ENCODE assay signal across 27 cellular contexts in the genomic region with DNA sequence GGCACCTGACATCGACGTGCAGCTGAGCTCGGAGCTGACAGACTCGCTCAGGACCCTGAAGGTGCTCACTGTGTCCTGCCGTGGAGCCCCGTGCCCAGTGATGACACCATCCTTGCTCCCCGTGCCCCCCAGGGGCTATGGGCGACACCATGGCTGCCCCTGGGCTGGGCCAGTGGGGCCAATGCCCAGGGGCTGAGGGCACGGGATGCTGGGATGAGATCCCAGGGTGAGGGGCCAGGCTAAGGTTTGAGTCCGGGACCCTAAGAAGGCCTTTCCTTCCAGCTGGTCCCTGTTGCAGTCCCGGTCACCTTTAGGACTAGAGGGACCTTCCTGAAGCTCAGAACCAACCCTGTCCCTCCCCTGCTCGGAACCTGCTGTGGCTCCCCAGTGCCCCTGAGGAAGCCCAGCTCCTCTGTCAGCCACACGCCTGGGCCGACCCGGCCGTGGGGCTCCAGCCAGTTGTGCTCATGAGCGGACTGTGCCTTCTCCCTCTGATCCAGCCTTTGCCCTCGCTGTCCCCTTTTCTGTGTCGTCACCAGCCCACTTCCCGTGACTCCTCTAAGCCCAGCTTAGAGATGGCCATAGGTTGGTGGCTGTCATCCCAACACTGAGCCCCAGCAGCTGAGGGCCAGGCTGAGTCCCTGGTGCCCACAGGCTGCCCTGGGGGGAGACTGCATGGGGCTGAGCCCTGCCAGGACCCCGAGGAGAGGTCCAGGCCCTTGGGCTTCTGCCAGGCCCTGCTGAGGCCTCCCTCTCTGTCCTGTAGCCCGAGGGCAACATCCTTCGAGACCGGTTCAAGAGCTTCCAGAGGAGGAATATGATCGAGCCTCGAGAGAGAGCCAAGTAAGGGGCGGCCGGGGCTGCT. TPM values are rescaled to one million over a fixed set of nuclear protein-coding genes. Genes with fewer than 3 reads are reported as not detected.
DNase-seq lines count a peak whose midpoint lies in the region; ATAC-seq, FAIRE-seq and TF ChIP-seq lines count a peak whose summit lies in the region.
"Had no signal": no experiment of that assay in that cellular context is flagged by ENCODE, and none has a peak within 500 bp of the region (broad histone marks: within the 10 kb centered on the region; RNA-seq: fewer than 3 reads in every experiment).

No MANE protein-coding gene starts in this region.

- H3K27me3 ChIP-seq in H7 (ENCODE audit: control insufficient read depth, insufficient read depth, low read length): no peaks in the 10 kb centered on the region
- no peaks in the 10 kb centered on the region for H3K27me3 ChIP-seq in GM12878 (replicated peaks in 1 of 2; ENCODE audit: control insufficient read depth in 2 of 2, insufficient read depth in 2 of 2, low read length in 1 of 2)
- H3K27me3 ChIP-seq in liver (ENCODE audit: control insufficient read depth in 4 of 4, insufficient read depth in 4 of 4, low read length in 3 of 4): no peaks in the 10 kb centered on the region
- H3K27me3 ChIP-seq: BLaER1 treated with 17β-estradiol and CSF1 and Interleukin-3, amounts not matched to agents 10 nM and 100 nM; SJSA1 had no signal

- H3K9me3 ChIP-seq in A549: no peaks in the 10 kb centered on the region
- no peaks in the 10 kb centered on the region; the same call in 2 of the 3 replicates for H3K9me3 ChIP-seq in GM12878 (replicated peaks; ENCODE audit: control insufficient read depth, insufficient read depth, low read length)
- no peaks in the 10 kb centered on the region for H3K9me3 ChIP-seq in liver (ENCODE audit: control insufficient read depth in 4 of 4, low read length in 3 of 4)
- H3K9me3 ChIP-seq: BLaER1 treated with 17β-estradiol and CSF1 and Interleukin-3, amounts not matched to agents 10 nM and 100 nM; SJSA1 had no signal

- intact Hi-C loops in GM12878 (cut with micrococcal nuclease; ENCODE audit: unreplicated experiment): no loop called here

- H3K4me2 ChIP-seq in A549 (no peak overlapping the region), GM12878 (ENCODE audit: control insufficient read depth, insufficient read depth) (no peak overlapping the region)
- H3K4me2 ChIP-seq: BLaER1 treated with 17β-estradiol and CSF1 and Interleukin-3, amounts not matched to agents 10 nM and 100 nM had no signal

- H3K27ac ChIP-seq in A549: no peak overlapping the region
- H3K27ac ChIP-seq in GM12878 (ENCODE audit: control insufficient read depth, insufficient read depth): no peak overlapping the region
- peak overlapping the region; percentile 47 to 96 for H3K27ac ChIP-seq in liver (ENCODE audit: low read depth in 1 of 2, low read length in 2 of 2)
- H3K27ac ChIP-seq: BLaER1 treated with 17β-estradiol and CSF1 and Interleukin-3, amounts not matched to agents 10 nM and 100 nM; SJSA1 had no signal

- no peaks in the 10 kb centered on the region for H4K20me1 ChIP-seq in GM12878 (ENCODE audit: control insufficient read depth, insufficient read depth)

- no peak for TF ChIP-seq CTCF in A549 (IDR thresholded peaks at IDR 0.05)
- TF ChIP-seq CTCF in GM12878 (IDR thresholded peaks at IDR 0.05 in 2 of 3, conservative IDR thresholded peaks at IDR 0.05 in 1 of 3; ENCODE audit: control insufficient read depth in 2 of 3, extremely low read depth in 1 of 3, insufficient read depth in 1 of 3, low read depth in 3 of 3, low read length in 3 of 3): no peak
- no peak for TF ChIP-seq CTCF in liver (IDR thresholded peaks at IDR 0.05; ENCODE audit: low read depth, low read length, missing input control)

- H3K4me1 ChIP-seq in A549: no peaks in the 10 kb centered on the region; the same call in 2 of the 3 replicates
- H3K4me1 ChIP-seq in GM12878 (ENCODE audit: control insufficient read depth, insufficient read depth, low read length): 0 out of 2 replicates have a peak, but pooled peaks cover 2% of the 10 kb centered on the region
- peaks cover 0 to 28% (median 22%) of the 10 kb centered on the region in 4 donors for H3K4me1 ChIP-seq in liver (ENCODE audit: control insufficient read depth in 4 of 4, insufficient read depth in 4 of 4, low read length in 3 of 4)
- H3K4me1 ChIP-seq: SJSA1 had no signal

- TF ChIP-seq EP300 in A549 (IDR thresholded peaks at IDR 0.05) (no peak), GM12878 (IDR thresholded peaks at IDR 0.05; ENCODE audit: borderline replicate concordance in 1 of 2, control insufficient read depth in 1 of 2, low read depth in 2 of 2, low read length in 2 of 2) (no peak)

- BruUV-seq in GM12878 (replicated peaks; lab: Mats Ljungman, UMichigan): no TSS peak

- no peak overlapping the region for H2AFZ ChIP-seq in GM12878 (ENCODE audit: control insufficient read depth, low read depth, low read length)

- in situ Hi-C loops in GM12878 (cut with MboI): no loop called here

- TF ChIP-seq RAD21 in A549 (conservative IDR thresholded peaks at IDR 0.05 in 1 of 2, IDR thresholded peaks at IDR 0.05 in 1 of 2) (no peak), GM12878 (IDR thresholded peaks at IDR 0.05; ENCODE audit: insufficient read depth, low read depth, low read length) (no peak), liver (IDR thresholded peaks at IDR 0.05) (no peak)

- SMC1A ChIA-PET in GM12878 (lab: Charles Lee; ENCODE audit: uncharacterized antibody, unreplicated experiment): interaction anchor here (0.9 kb wide), 1 partner anchor 11 kb away, joined by 3 read pairs; the partner anchor contains the start of gene NOP53

- FAIRE-seq in A549 (lab: Jason Lieb, UNC): no peak
- FAIRE-seq in GM12878 (lab: Jason Lieb, UNC): no peak
- FAIRE-seq: G401.6, GM12891 had no signal

- TF ChIP-seq POLR2A in A549 (IDR thresholded peaks at IDR 0.05; ENCODE audit: low read length) (no peak), GM12878 (IDR thresholded peaks at IDR 0.05; ENCODE audit: low read depth, low read length) (0 out of 2 replicates have a peak, but pooled peaks have one; percentile 6)

- no peak for DNase-seq in A549 (ENCODE audit: low read depth in 1 of 2, low spot score in 1 of 2)
- DNase-seq in H7: peak; percentile 56
- DNase-seq in GM12878 (ENCODE audit: low read depth, low spot score): no peak
- no peak for DNase-seq in T1000 (lab: John Stamatoyannopoulos, UW)
- no peak for DNase-seq in GM19238 (ENCODE audit: insufficient read length, low spot score)
- DNase-seq in DMS153 (lab: John Stamatoyannopoulos, UW): no peak
- DNase-seq: CD4-positive, alpha-beta T cell; GOT3; Kasumi-1; NCI-H1105; NCI-H146; NCI-H1930; NCI-H2107; NCI-H524; NCI-H774; NK-92 treated with Interleukin-12 subunit alpha and Interleukin-12 subunit beta, amount 100 ng/mL, for 24 hours; PC-3 had no signal

- H3K4me3 ChIP-seq in A549 (no peak overlapping the region), H7 (ENCODE audit: insufficient read depth, low read depth, low read length) (no peak overlapping the region), GM12878 (no peak overlapping the region), liver (ENCODE audit: low read depth in 1 of 3, low read length in 3 of 3) (no peak overlapping the region)
- H3K4me3 ChIP-seq: BLaER1 treated with 17β-estradiol and CSF1 and Interleukin-3, amounts not matched to agents 10 nM and 100 nM; SJSA1 had no signal

- no peaks in the 10 kb centered on the region for H3K79me2 ChIP-seq in GM12878 (ENCODE audit: control insufficient read depth, insufficient read depth, low read length)

- CTCF ChIA-PET in A549 (lab: Yijun Ruan, JAX): interaction anchor here (0.8 to 42.0 kb wide), 9 partner anchors 8 to 319 kb away, joined by 3 to 1389 read pairs (median 5); partner anchors contain the start of genes EHD2 and KPTN
- CTCF ChIA-PET in GM12878 (lab: Yijun Ruan, JAX): no interaction called here

- H3K36me3 ChIP-seq in H7 (replicated peaks; ENCODE audit: control insufficient read depth, insufficient read depth, low read length) (peaks cover 37% of the 10 kb centered on the region), GM12878 (ENCODE audit: control insufficient read depth in 2 of 2, insufficient read depth in 2 of 2, low read length in 1 of 2) (peaks cover 27 to 46% of the 10 kb centered on the region in 2 experiments; a peak in 3 of 4 replicates), liver (ENCODE audit: control insufficient read depth in 4 of 4, insufficient read depth in 3 of 4, low read depth in 1 of 4, low read length in 3 of 4) (peaks cover 24 to 55% (median 30%) of the 10 kb centered on the region in 4 donors)

- RAD21 ChIA-PET in GM12878 (lab: Charles Lee; ENCODE audit: unreplicated experiment): interaction anchor here (0.6 kb wide), 1 partner anchor 51 kb away, joined by 3 read pairs; no protein-coding TSS in a partner anchor

- POLR2A ChIA-PET in A549 (lab: Yijun Ruan, JAX) (interaction anchor here (0.5 to 1.3 kb wide), 4 partner anchors 8 to 341 kb away, joined by 3 to 4 read pairs (median 3); partner anchors contain the start of gene NOP53), GM12878 (lab: Charles Lee) (interaction anchor here (0.6 to 0.7 kb wide), 2 partner anchors 144 to 696 kb away, joined by 3 read pairs; no protein-coding TSS in a partner anchor)

- WGBS in A549 (ENCODE audit: missing lambda C conversion rate): 91% methylated on average over 27 of the region's 28 CpGs
- 98% methylated on average over 28 of the region's 28 CpGs for WGBS in GM12878 (ENCODE audit: insufficient coverage, insufficient replicate concordance, low lambda C conversion rate, missing lambda C conversion rate)
- WGBS in liver: 83% methylated on average over 28 of the region's 28 CpGs

- no peak overlapping the region for H3K9ac ChIP-seq in GM12878 (ENCODE audit: control insufficient read depth, insufficient read depth, low read length)
- H3K9ac ChIP-seq in liver (ENCODE audit: low read depth in 1 of 2, low read length in 2 of 2): no peak overlapping the region
- H3K9ac ChIP-seq: BLaER1 treated with 17β-estradiol and CSF1 and Interleukin-3, amounts not matched to agents 10 nM and 100 nM had no signal

- ATAC-seq in A549 (peak in 1 of 2 experiments; percentile 1; a peak in 1 of 6 replicates), GM12878 (no peak), GM21515 (IDR thresholded peaks at IDR 0.05; ENCODE audit: unreplicated experiment) (no peak)
- ATAC-seq: HCT116, PC-3 had no signal

RNA-seq across cellular contexts. Expression of gene NOP53, which starts 10.6 kb away (rescaled TPM):
- polyA plus RNA-seq in A549 (2011; rRNA removed): 169 and 182 TPM in 2 replicates
- polyA plus RNA-seq in A549 (2012; cell fraction: cytosol; rRNA removed): 198 and 215 TPM in 2 replicates
- 223 and 230 TPM in 2 replicates for polyA plus RNA-seq in A549 (2012; cell fraction: nucleus; rRNA removed)
- polyA plus RNA-seq in A549 (2017; fragmentation: RNase III; extraction: RNeasy Plus Mini Kit Qiagen cat#74134 plus additional on column Dnase treatment): 134 to 153 TPM (median 135 TPM) in 3 replicates
- polyA minus RNA-seq in A549 (2011; rRNA and poly(A)+ RNA removed): 109 and 128 TPM in 2 replicates
- total RNA-seq in H7 (2014; rRNA removed; shearing (Covaris generic)): 155 and 167 TPM in 2 replicates
- total RNA-seq in GM12878 (2013; cell fraction: nucleolus; rRNA removed): 36.5 and 43.0 TPM in 2 replicates
- 254 and 317 TPM in 2 replicates for total RNA-seq in GM12878 (2014; rRNA removed)
- total RNA-seq in GM12878 (2014; rRNA removed; fragmentation: Illumina TruSeq; extraction: Trizol): 180 and 186 TPM in 2 replicates
- 336 and 356 TPM in 2 replicates for total RNA-seq in GM12878 (2021)
- 311 TPM for polyA plus RNA-seq in GM12878 (2011; ENCODE audit: low read depth)
- polyA plus RNA-seq in GM12878 (2011; rRNA removed): 198 and 222 TPM in 2 replicates
- polyA plus RNA-seq in GM12878 (2011; cell fraction: cytosol; rRNA removed): 205 and 251 TPM in 2 replicates
- polyA plus RNA-seq in GM12878 (2011; cell fraction: nucleus; rRNA removed): 117 and 146 TPM in 2 replicates
- polyA plus RNA-seq in GM12878 (2012): 464 and 758 TPM in 2 replicates
- 69.0 and 148 TPM in 2 replicates for polyA plus RNA-seq in GM12878 (2014; fragmentation: Illumina TruSeq; extraction: Trizol)
- polyA plus RNA-seq in GM12878 (2014; fragmentation: Nextera tagmentation; extraction: Ambion mirVana): 10 to 100 TPM in 1 of 2 experiments, 1 to 10 TPM in 1; 6.0 to 32.3 TPM
- 386 and 428 TPM in 2 replicates for polyA plus RNA-seq in GM12878 (2014; rRNA removed)
- polyA plus RNA-seq in GM12878 (2016; fragmentation: Nextera tagmentation; extraction: Ambion mirVana): 10 to 100 TPM; 71.4 to 94.2 TPM
- polyA minus RNA-seq in GM12878 (2011; rRNA and poly(A)+ RNA removed): 57.8 and 115 TPM in 2 replicates
- polyA minus RNA-seq in GM12878 (2011; cell fraction: cytosol; rRNA and poly(A)+ RNA removed): 79.2 and 82.4 TPM in 2 replicates
- polyA minus RNA-seq in GM12878 (2011; cell fraction: nucleus; rRNA and poly(A)+ RNA removed): 28.7 and 44.8 TPM in 2 replicates
- 10 to 100 TPM; 38.3 to 38.9 TPM for total RNA-seq in liver
- polyA plus RNA-seq in liver: 10 to 100 TPM; 25.8 to 85.5 TPM

RNA-seq across cellular contexts. Expression of gene SELENOW, which starts 22.5 kb away (rescaled TPM):
- polyA plus RNA-seq in A549 (2011; rRNA removed): 114 and 157 TPM in 2 replicates
- 206 and 214 TPM in 2 replicates for polyA plus RNA-seq in A549 (2012; cell fraction: cytosol; rRNA removed)
- polyA plus RNA-seq in A549 (2012; cell fraction: nucleus; rRNA removed): 110 and 135 TPM in 2 replicates
- 145 to 155 TPM (median 152 TPM) in 3 replicates for polyA plus RNA-seq in A549 (2017; fragmentation: RNase III; extraction: RNeasy Plus Mini Kit Qiagen cat#74134 plus additional on column Dnase treatment)
- polyA minus RNA-seq in A549 (2011; rRNA and poly(A)+ RNA removed): 32.1 and 48.1 TPM in 2 replicates
- 752 and 1,115 TPM in 2 replicates for total RNA-seq in H7 (2014; rRNA removed; shearing (Covaris generic))
- total RNA-seq in GM12878 (2013; cell fraction: nucleolus; rRNA removed): 15.6 and 16.9 TPM in 2 replicates
- 120 and 125 TPM in 2 replicates for total RNA-seq in GM12878 (2014; rRNA removed)
- 58.5 and 62.8 TPM in 2 replicates for total RNA-seq in GM12878 (2014; rRNA removed; fragmentation: Illumina TruSeq; extraction: Trizol)
- 53.3 and 55.6 TPM in 2 replicates for total RNA-seq in GM12878 (2021)
- polyA plus RNA-seq in GM12878 (2011; ENCODE audit: low read depth): 37.1 TPM
- 50.1 and 70.5 TPM in 2 replicates for polyA plus RNA-seq in GM12878 (2011; rRNA removed)
- polyA plus RNA-seq in GM12878 (2011; cell fraction: cytosol; rRNA removed): 105 and 116 TPM in 2 replicates
- polyA plus RNA-seq in GM12878 (2011; cell fraction: nucleus; rRNA removed): 56.0 and 61.1 TPM in 2 replicates
- 51.6 and 51.9 TPM in 2 replicates for polyA plus RNA-seq in GM12878 (2012)
- 49.6 and 71.6 TPM in 2 replicates for polyA plus RNA-seq in GM12878 (2014; fragmentation: Illumina TruSeq; extraction: Trizol)
- 100 to 1,000 TPM; 127 to 186 TPM for polyA plus RNA-seq in GM12878 (2014; fragmentation: Nextera tagmentation; extraction: Ambion mirVana)
- 107 and 114 TPM in 2 replicates for polyA plus RNA-seq in GM12878 (2014; rRNA removed)
- polyA plus RNA-seq in GM12878 (2016; fragmentation: Nextera tagmentation; extraction: Ambion mirVana): 100 to 1,000 TPM in 1 of 2 experiments, 10 to 100 TPM in 1; 95.4 to 106 TPM
- 11.3 and 36.4 TPM in 2 replicates for polyA minus RNA-seq in GM12878 (2011; rRNA and poly(A)+ RNA removed)
- polyA minus RNA-seq in GM12878 (2011; cell fraction: cytosol; rRNA and poly(A)+ RNA removed): 13.6 and 13.9 TPM in 2 replicates
- 9.9 and 16.6 TPM in 2 replicates for polyA minus RNA-seq in GM12878 (2011; cell fraction: nucleus; rRNA and poly(A)+ RNA removed)
- 10 to 100 TPM; 28.2 to 50.0 TPM for total RNA-seq in liver
- polyA plus RNA-seq in liver: 100 to 1,000 TPM in 1 of 2 donors, 10 to 100 TPM in 1; 84.8 to 102 TPM

RNA-seq across cellular contexts. Expression of gene EHD2, which starts 42.8 kb away (rescaled TPM):
- 32.3 and 36.9 TPM in 2 replicates for polyA plus RNA-seq in A549 (2011; rRNA removed)
- polyA plus RNA-seq in A549 (2012; cell fraction: cytosol; rRNA removed): 44.9 and 64.2 TPM in 2 replicates
- 81.9 and 84.0 TPM in 2 replicates for polyA plus RNA-seq in A549 (2012; cell fraction: nucleus; rRNA removed)
- 93.8 to 112 TPM (median 105 TPM) in 3 replicates for polyA plus RNA-seq in A549 (2017; fragmentation: RNase III; extraction: RNeasy Plus Mini Kit Qiagen cat#74134 plus additional on column Dnase treatment)
- polyA minus RNA-seq in A549 (2011; rRNA and poly(A)+ RNA removed): 31.1 and 39.1 TPM in 2 replicates
- total RNA-seq in H7 (2014; rRNA removed; shearing (Covaris generic)): 6.2 and 7.5 TPM in 2 replicates
- total RNA-seq in GM12878 (2013; cell fraction: nucleolus; rRNA removed): not detected in 2 replicates
- not detected in 2 replicates for total RNA-seq in GM12878 (2014; rRNA removed)
- not detected in 2 replicates for total RNA-seq in GM12878 (2014; rRNA removed; fragmentation: Illumina TruSeq; extraction: Trizol)
- total RNA-seq in GM12878 (2021): 0.23 and 0.27 TPM in 2 replicates
- not detected for polyA plus RNA-seq in GM12878 (2011; ENCODE audit: low read depth)
- not detected in 2 replicates for polyA plus RNA-seq in GM12878 (2011; rRNA removed)
- polyA plus RNA-seq in GM12878 (2011; cell fraction: cytosol; rRNA removed): not detected in 2 replicates
- not detected in 2 replicates for polyA plus RNA-seq in GM12878 (2011; cell fraction: nucleus; rRNA removed)
- polyA plus RNA-seq in GM12878 (2012): not detected in 2 replicates
- polyA plus RNA-seq in GM12878 (2014; fragmentation: Illumina TruSeq; extraction: Trizol): not detected in 2 replicates
- not detected for polyA plus RNA-seq in GM12878 (2014; fragmentation: Nextera tagmentation; extraction: Ambion mirVana)
- not detected in 2 replicates for polyA plus RNA-seq in GM12878 (2014; rRNA removed)
- under 1 TPM; 0.12 to 0.24 TPM for polyA plus RNA-seq in GM12878 (2016; fragmentation: Nextera tagmentation; extraction: Ambion mirVana)
- 0.15 TPM in 1 of 2 replicates, not detected in the other for polyA minus RNA-seq in GM12878 (2011; rRNA and poly(A)+ RNA removed)
- polyA minus RNA-seq in GM12878 (2011; cell fraction: cytosol; rRNA and poly(A)+ RNA removed): not detected in 2 replicates
- not detected in 2 replicates for polyA minus RNA-seq in GM12878 (2011; cell fraction: nucleus; rRNA and poly(A)+ RNA removed)
- total RNA-seq in liver: 1 to 10 TPM; 3.2 to 6.2 TPM
- 1 to 10 TPM; 5.5 to 7.9 TPM for polyA plus RNA-seq in liver

RNA-seq across cellular contexts. Expression of gene TPRX1, which starts 48.4 kb away (rescaled TPM):
- polyA plus RNA-seq in A549 (2011; rRNA removed) (not detected in 2 replicates), A549 (2017; fragmentation: RNase III; extraction: RNeasy Plus Mini Kit Qiagen cat#74134 plus additional on column Dnase treatment) (0.04 TPM in 1 of 3 replicates, not detected in the others), GM12878 (2011; rRNA removed) (not detected in 2 replicates), GM12878 (2014; fragmentation: Illumina TruSeq; extraction: Trizol) (not detected in 2 replicates), GM12878 (2014; fragmentation: Nextera tagmentation; extraction: Ambion mirVana) (not detected), GM12878 (2014; rRNA removed) (not detected in 2 replicates), GM12878 (2016; fragmentation: Nextera tagmentation; extraction: Ambion mirVana) (not detected), liver (not detected)
- 0.03 TPM in 1 of 2 replicates, not detected in the other for polyA plus RNA-seq in A549 (2012; cell fraction: cytosol; rRNA removed)
- polyA plus RNA-seq in A549 (2012; cell fraction: nucleus; rRNA removed): not detected in 2 replicates
- polyA minus RNA-seq in A549 (2011; rRNA and poly(A)+ RNA removed): not detected in 2 replicates
- not detected in 2 replicates for total RNA-seq in H7 (2014; rRNA removed; shearing (Covaris generic))
- not detected in 2 replicates for total RNA-seq in GM12878 (2013; cell fraction: nucleolus; rRNA removed)
- total RNA-seq in GM12878 (2014; rRNA removed) (not detected in 2 replicates), GM12878 (2014; rRNA removed; fragmentation: Illumina TruSeq; extraction: Trizol) (not detected in 2 replicates), GM12878 (2021) (not detected in 2 replicates), liver (not detected)
- not detected for polyA plus RNA-seq in GM12878 (2011; ENCODE audit: low read depth)
- not detected in 2 replicates for polyA plus RNA-seq in GM12878 (2011; cell fraction: cytosol; rRNA removed)
- polyA plus RNA-seq in GM12878 (2011; cell fraction: nucleus; rRNA removed): not detected in 2 replicates
- not detected in 2 replicates for polyA plus RNA-seq in GM12878 (2012)
- not detected in 2 replicates for polyA minus RNA-seq in GM12878 (2011; rRNA and poly(A)+ RNA removed)
- polyA minus RNA-seq in GM12878 (2011; cell fraction: cytosol; rRNA and poly(A)+ RNA removed): not detected in 2 replicates
- polyA minus RNA-seq in GM12878 (2011; cell fraction: nucleus; rRNA and poly(A)+ RNA removed): not detected in 2 replicates
- total RNA-seq: A172; CD4-positive, alpha-beta T cell; M059J; PC-3; SJSA1 had no signal
- polyA plus RNA-seq: AG04450 had no signal

Comparison
In these comparisons a context has a peak if more than half of its experiments do, and no peak if none do; other contexts are left out.
1. H3K27ac ChIP-seq: peak in liver (2 of 2); none in A549 (0 of 2) and GM12878 (single experiment).
2. Of the 24 proteins assayed by ChIP-seq in both GM12878 and A549: peak only in GM12878: POLR2A; only in A549: POLR2AphosphoS2; in both: none; in neither: 22.